Comparison of ENCODE assay signal across 3 cellular contexts in genomic region chr11:86732286-86732685, GRCh38. TPM values are rescaled to one million over a fixed set of nuclear protein-coding genes. Genes with fewer than 3 reads are reported as not detected.
"Had no signal": no experiment of that assay in that cellular context is flagged by ENCODE, and none has a peak within 500 bp of the region (broad histone marks: within the 10 kb centered on the region; RNA-seq: fewer than 3 reads in every experiment).

No MANE protein-coding gene starts in this region.

RNA-seq across cellular contexts. Expression of gene ME3, which starts 59.9 kb away (rescaled TPM):
- total RNA-seq: HepG2, K562 had no signal
- polyA plus RNA-seq: HepG2, IgD-negative memory B cell, K562 had no signal
